ENCODE assay signal across 17 cellular contexts in genomic region chrX:77415161-77415560, GRCh38. TPM values are rescaled to one million over a fixed set of nuclear protein-coding genes. Genes with fewer than 3 reads are reported as not detected.
DNase-seq lines count a peak whose midpoint lies in the region; ATAC-seq, FAIRE-seq and TF ChIP-seq lines count a peak whose summit lies in the region.
"Had no signal": no experiment of that assay in that cellular context is flagged by ENCODE, and none has a peak within 500 bp of the region (broad histone marks: within the 10 kb centered on the region; RNA-seq: fewer than 3 reads in every experiment).

No MANE protein-coding gene starts in this region.

- TF ChIP-seq CTCF in HCT116 (IDR thresholded peaks at IDR 0.05 in 2 of 3, conservative IDR thresholded peaks at IDR 0.05 in 1 of 3; ENCODE audit: borderline replicate concordance in 1 of 3, insufficient read depth in 1 of 3, low read depth in 2 of 3, low read length in 2 of 3) (0 out of 6 replicates have a peak, but pooled peaks of 2 of the 3 experiments have one; percentile 9 to 20), SK-N-SH (IDR thresholded peaks at IDR 0.05) (peak; percentile 53), keratinocyte (optimal IDR thresholded peaks at IDR 0.05 in 1 of 3, IDR thresholded peaks at IDR 0.05 in 1 of 3, conservative IDR thresholded peaks at IDR 0.05 in 1 of 3; ENCODE audit: extremely low read depth in 1 of 3, insufficient read depth in 2 of 3, low read length in 3 of 3) (peak in 2 of 3 experiments; percentile 22 to 26)

- RAD21 ChIA-PET in HCT116 (lab: Charles Lee; ENCODE audit: low non-redundant PET in 1 of 2, low total read pairs in 2 of 2, uncharacterized antibody in 2 of 2, unreplicated experiment in 2 of 2): no interaction called here

- H3K9me2 ChIP-seq in HCT116 (ENCODE audit: insufficient read depth): no peaks in the 10 kb centered on the region
- no peaks in the 10 kb centered on the region for H3K9me2 ChIP-seq in SK-N-SH

- H3F3A ChIP-seq in SK-N-SH (replicated peaks; ENCODE audit: insufficient read depth): no peaks in the 10 kb centered on the region

- H3K27ac ChIP-seq in HCT116 (ENCODE audit: low read depth, low read length) (no peak overlapping the region), SK-N-SH (ENCODE audit: low read depth in 2 of 2, low read length in 1 of 2) (peak overlapping the region in 1 of 2 experiments; percentile 35; a peak in 1 of 4 replicates), keratinocyte (ENCODE audit: control insufficient read depth, insufficient read depth, low read length) (no peak overlapping the region)
- H3K27ac ChIP-seq: neutrophil, sigmoid colon had no signal

- H3K4me3 ChIP-seq in HCT116 (replicated peaks in 1 of 2; ENCODE audit: low read depth in 1 of 2, low read length in 2 of 2) (no peak overlapping the region), SK-N-SH (ENCODE audit: low read depth in 2 of 2, low read length in 1 of 2) (no peak overlapping the region), keratinocyte (ENCODE audit: control insufficient read depth in 2 of 3, extremely low read depth in 1 of 3, insufficient read depth in 2 of 3, low read depth in 1 of 3, low read length in 3 of 3) (no peak overlapping the region), H7 (ENCODE audit: insufficient read depth, low read depth, low read length) (no peak overlapping the region)
- H3K4me3 ChIP-seq: sigmoid colon had no signal

- 0 out of 2 replicates have a peak, but pooled peaks have one; percentile 23 for TF ChIP-seq RAD21 in HCT116 (IDR thresholded peaks at IDR 0.05; ENCODE audit: low read depth)
- peak; percentile 41 for TF ChIP-seq RAD21 in SK-N-SH (IDR thresholded peaks at IDR 0.05; ENCODE audit: low read length)

- H2AFZ ChIP-seq in HCT116 (ENCODE audit: low read depth, low read length, poor library complexity, severe bottlenecking) (no peak overlapping the region), SK-N-SH (ENCODE audit: low read depth) (peak overlapping the region; percentile 23; the same call in 1 of the 2 replicates), keratinocyte (ENCODE audit: control insufficient read depth, low read length) (no peak overlapping the region)

- dilution Hi-C loops in keratinocyte (cut with MboI; ENCODE audit: extremely low pct_ligation_motif_present, low sequenced_read_pairs): no loop called here

- peak; percentile 51 for DNase-seq in ELF-1 (ENCODE audit: low read depth, low spot score)
- DNase-seq in HCT116 (ENCODE audit: low read depth, low spot score): no peak
- DNase-seq in SK-N-SH: no peak
- no peak for DNase-seq in keratinocyte (ENCODE audit: low read depth, low spot score)
- DNase-seq in H7: no peak
- DNase-seq: activated CD8-positive, alpha-beta T cell treated with anti-CD3 and anti-CD28 coated beads for 36 hours; anterior cingulate cortex; CD8-positive, alpha-beta memory T cell; NCI-H1417; NCI-H446 treated with DMSO at 0.1 percent for 48 hours; RPMI8226; sigmoid colon; stimulated activated CD4-positive, alpha-beta T cell treated with anti-CD3 and anti-CD28 coated beads, Interleukin-4, amount 100 ng/mL, for 24 hours had no signal

- no peaks in the 10 kb centered on the region for H4K20me1 ChIP-seq in HCT116 (ENCODE audit: insufficient read depth)
- H4K20me1 ChIP-seq in SK-N-SH (ENCODE audit: insufficient read depth): no peaks in the 10 kb centered on the region
- H4K20me1 ChIP-seq in keratinocyte (ENCODE audit: control insufficient read depth, extremely low read depth, insufficient read depth, low read length): no peaks in the 10 kb centered on the region

- no peaks in the 10 kb centered on the region for H3K79me2 ChIP-seq in HCT116 (ENCODE audit: insufficient read depth, low read length)
- H3K79me2 ChIP-seq in SK-N-SH (ENCODE audit: insufficient read depth): no peaks in the 10 kb centered on the region
- H3K79me2 ChIP-seq in keratinocyte (ENCODE audit: control insufficient read depth, insufficient read depth, low read length): no peaks in the 10 kb centered on the region

- no TSS peak for BruUV-seq in HCT116 (replicated peaks; lab: Mats Ljungman, UMichigan)

- CTCF ChIA-PET in HCT116 (lab: Charles Lee): interaction anchor here (0.5 kb wide), 1 partner anchor 8 kb away, joined by 4 read pairs; no protein-coding TSS in a partner anchor
- CTCF ChIA-PET in SK-N-SH (lab: Yijun Ruan, JAX): interaction anchor here (0.8 to 1.5 kb wide), 2 partner anchors 12 to 80 kb away, joined by 3 to 4 read pairs; no protein-coding TSS in a partner anchor

- H3K9ac ChIP-seq in HCT116 (ENCODE audit: low read length) (no peak overlapping the region), SK-N-SH (no peak overlapping the region), keratinocyte (ENCODE audit: control insufficient read depth, extremely low read depth, insufficient read depth, low read length) (no peak overlapping the region)

- H3K36me3 ChIP-seq in HCT116 (ENCODE audit: control insufficient read depth in 1 of 2, insufficient read depth in 2 of 2, low read length in 2 of 2): no peaks in the 10 kb centered on the region
- H3K36me3 ChIP-seq in SK-N-SH (replicated peaks in 1 of 2; ENCODE audit: control insufficient read depth in 1 of 2, insufficient read depth in 2 of 2, low read length in 1 of 2): no peaks in the 10 kb centered on the region
- H3K36me3 ChIP-seq in keratinocyte (ENCODE audit: control insufficient read depth in 2 of 2, extremely low read depth in 1 of 2, insufficient read depth in 2 of 2, low read length in 2 of 2): no peaks in the 10 kb centered on the region
- no peaks in the 10 kb centered on the region for H3K36me3 ChIP-seq in H7 (replicated peaks; ENCODE audit: control insufficient read depth, insufficient read depth, low read length)
- H3K36me3 ChIP-seq: neutrophil, sigmoid colon had no signal

- no peak for TF ChIP-seq POLR2A in HCT116 (IDR thresholded peaks at IDR 0.05; ENCODE audit: borderline replicate concordance, extremely low read depth, insufficient read depth, insufficient read length)

- no peak for FAIRE-seq in keratinocyte (lab: Jason Lieb, UNC)

- H3K27me3 ChIP-seq in HCT116 (ENCODE audit: insufficient read depth, low read length) (no peaks in the 10 kb centered on the region), SK-N-SH (ENCODE audit: insufficient read depth) (no peaks in the 10 kb centered on the region), keratinocyte (ENCODE audit: control insufficient read depth, extremely low read depth, insufficient read depth, low read length) (no peaks in the 10 kb centered on the region), H7 (ENCODE audit: control insufficient read depth, insufficient read depth, low read length) (no peaks in the 10 kb centered on the region)
- H3K27me3 ChIP-seq: neutrophil, sigmoid colon had no signal

- H3K4me2 ChIP-seq in HCT116 (ENCODE audit: low read length) (no peak overlapping the region), SK-N-SH (no peak overlapping the region), keratinocyte (ENCODE audit: control insufficient read depth, extremely low read depth, insufficient read depth, low read depth, low read length) (no peak overlapping the region)

- H3K9me3 ChIP-seq in HCT116 (ENCODE audit: control insufficient read depth in 1 of 2, insufficient read depth in 1 of 2, low read depth in 1 of 2, low read length in 2 of 2) (no peaks in the 10 kb centered on the region), SK-N-SH (no peaks in the 10 kb centered on the region), keratinocyte (ENCODE audit: control insufficient read depth, low read depth, low read length) (no peaks in the 10 kb centered on the region)
- H3K9me3 ChIP-seq: neutrophil, sigmoid colon had no signal

- 0% methylated on average over 1 of the region's 1 CpG for WGBS in SK-N-SH (ENCODE audit: low lambda C conversion rate)

- H3K4me1 ChIP-seq in HCT116 (ENCODE audit: control insufficient read depth in 1 of 2, insufficient read depth in 2 of 2, low read length in 2 of 2) (no peaks in the 10 kb centered on the region), SK-N-SH (ENCODE audit: control insufficient read depth in 1 of 2, insufficient read depth in 2 of 2, low read depth in 1 of 2, low read length in 1 of 2) (no peaks in the 10 kb centered on the region), keratinocyte (ENCODE audit: control insufficient read depth, extremely low read depth, insufficient read depth, low read length) (no peaks in the 10 kb centered on the region)
- H3K4me1 ChIP-seq: sigmoid colon had no signal

- ATAC-seq in HCT116 (peak; percentile 55; the same call in 1 of the 2 replicates), GM21360 (IDR thresholded peaks at IDR 0.05; ENCODE audit: unreplicated experiment) (no peak), HG02970 (IDR thresholded peaks at IDR 0.05; ENCODE audit: low FRiP score, unreplicated experiment) (no peak)
- ATAC-seq: activated CD8-positive, alpha-beta T cell treated with anti-CD3 and anti-CD28 coated beads for 36 hours had no signal

- H3K9me1 ChIP-seq in keratinocyte (ENCODE audit: control insufficient read depth, extremely low read depth, insufficient read depth, low read length): no peaks in the 10 kb centered on the region

- intact Hi-C loops in HCT116 (cut with micrococcal nuclease): no loop called here

- TF ChIP-seq EP300 in SK-N-SH (IDR thresholded peaks at IDR 0.05; ENCODE audit: borderline replicate concordance in 1 of 2, low read depth in 1 of 2, low read length in 1 of 2): no peak

- POLR2A ChIA-PET in HCT116 (lab: Charles Lee) (no interaction called here), SK-N-SH (lab: Yijun Ruan, JAX) (no interaction called here)

TF ChIP-seq in HCT116, 20 proteins besides CTCF, POLR2A, EP300 and RAD21 (continues in another document):
- TF ChIP-seq EGR1 (IDR thresholded peaks at IDR 0.05; ENCODE audit: low read depth) (no peak), CBX3 (IDR thresholded peaks at IDR 0.05; ENCODE audit: low read depth) (no peak), ZNF274 (IDR thresholded peaks at IDR 0.05; ENCODE audit: low read depth, low read length) (no peak), SRF (IDR thresholded peaks at IDR 0.05; ENCODE audit: low read depth) (no peak)

TF ChIP-seq in SK-N-SH, 30 proteins besides CTCF, POLR2A, EP300 and RAD21:
- TF ChIP-seq SMC3 (IDR thresholded peaks at IDR 0.05; ENCODE audit: low read depth, low read length) (0 out of 2 replicates have a peak, but pooled peaks have one; percentile 13), MEF2A (IDR thresholded peaks at IDR 0.05; ENCODE audit: borderline replicate concordance, low read depth) (no peak)

RNA-seq across cellular contexts. Expression of gene FGF16, which starts 32.0 kb away (rescaled TPM):
- not detected for total RNA-seq in HCT116 (2021; ENCODE audit: unreplicated experiment)
- polyA plus RNA-seq in HCT116 (2012): not detected in 2 replicates
- not detected in 2 replicates for polyA plus RNA-seq in SK-N-SH (2012; rRNA removed)
- not detected in 2 replicates for polyA plus RNA-seq in SK-N-SH (2012; cell fraction: cytosol; rRNA removed)
- not detected in 2 replicates for polyA plus RNA-seq in SK-N-SH (2012; cell fraction: nucleus; rRNA removed)
- not detected in 3 replicates for polyA plus RNA-seq in keratinocyte
- not detected for polyA plus RNA-seq in keratinocyte (2011; ENCODE audit: low read depth)
- polyA plus RNA-seq in keratinocyte (2011; cell fraction: cytosol; rRNA removed): not detected in 2 replicates
- polyA plus RNA-seq in keratinocyte (2011; cell fraction: nucleus; rRNA removed): not detected in 2 replicates
- polyA plus RNA-seq in keratinocyte (2012; ENCODE audit: low replicate concordance): not detected in 2 replicates
- not detected in 3 replicates for polyA minus RNA-seq in keratinocyte
- not detected for polyA minus RNA-seq in keratinocyte (2011; cell fraction: cytosol; rRNA and poly(A)+ RNA removed)
- polyA minus RNA-seq in keratinocyte (2011; cell fraction: nucleus; rRNA and poly(A)+ RNA removed): not detected in 2 replicates
- 0.74 and 1.6 TPM in 2 replicates for total RNA-seq in H7 (2014; rRNA removed; shearing (Covaris generic))
- total RNA-seq: activated CD8-positive, alpha-beta T cell treated with anti-CD3 and anti-CD28 coated beads for 36 hours; activated T-helper 2 cell treated with anti-CD3 and anti-CD28 coated beads, Interferon-gamma antibody, Interleukin-2, Interleukin-4, amounts not matched to agents 10 μg/mL and 5 μg/mL and 100 μg/mL, durations not matched to agents 14 hours and 24 hours and 36 hours; CD8-positive, alpha-beta memory T cell had no signal
- polyA plus RNA-seq: CD8-positive, alpha-beta memory T cell had no signal
